Comparison of ENCODE assay signal across 29 cellular contexts in the genomic region with DNA sequence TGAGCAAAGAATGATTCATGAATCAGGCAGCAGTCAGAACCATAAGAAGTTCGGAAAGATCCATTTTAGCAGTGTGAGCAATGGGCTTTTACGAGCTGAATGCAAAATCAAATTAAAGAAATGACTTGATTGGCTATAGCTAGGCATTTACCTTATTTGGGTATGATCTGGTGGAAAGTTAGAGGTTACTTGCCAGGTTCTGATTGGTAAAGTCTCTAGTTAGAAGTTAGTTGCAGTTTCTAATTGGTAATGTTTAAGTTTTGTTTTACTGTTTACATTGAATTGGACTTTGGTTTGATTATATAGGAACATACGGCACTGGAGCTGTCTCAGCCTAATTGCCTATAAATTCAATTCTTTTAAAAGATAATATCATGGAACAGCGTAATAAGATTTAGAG.
"Had no signal": no experiment of that assay in that cellular context is flagged by ENCODE, and none has a peak within 500 bp of the region (broad histone marks: within the 10 kb centered on the region; RNA-seq: fewer than 3 reads in every experiment).

No MANE protein-coding gene starts in this region.

- H3K27ac ChIP-seq: dorsolateral prefrontal cortex, neutrophil, ovary, skin epidermis, suprapubic skin, tibial nerve had no signal

- H3K4me3 ChIP-seq: dorsolateral prefrontal cortex, ovary, skin epidermis, suprapubic skin, tibial nerve had no signal

- H3K27me3 ChIP-seq: neutrophil, ovary, suprapubic skin, tibial nerve had no signal

- H3K36me3 ChIP-seq: neutrophil, ovary had no signal

- H3K4me1 ChIP-seq: suprapubic skin, tibial nerve had no signal

- FAIRE-seq: bronchial epithelial cell, colon, urothelium cell line had no signal

- DNase-seq: activated B cell treated with CpG ODN at 0.5 μM for 24 hours; activated CD4-positive, alpha-beta T cell treated with anti-CD3 and anti-CD28 coated beads, Interleukin-2, amount 50 U/mL, for 1 hour; activated CD8-positive, alpha-beta T cell treated with anti-CD3 and anti-CD28 coated beads for 36 hours; activated gamma-delta T cell treated with Interleukin-2 at 50 U/mL for 16 hours; activated naive CD8-positive, alpha-beta T cell treated with anti-CD3 and anti-CD28 coated beads, Interleukin-2, amount 50 U/mL, for 24 hours; activated T-cell treated with anti-CD3 and anti-CD28 coated beads, Interleukin-2, amount 50 U/mL, for 4 hours; dorsolateral prefrontal cortex; effector memory CD4-positive, alpha-beta T cell; head of caudate nucleus; hypothalamus; kidney glomerular epithelial cell; left ventricle myocardium superior; naive B cell; nephron progenitor cell; ovary; stimulated activated CD4-positive, alpha-beta T cell treated with anti-CD3 and anti-CD28 coated beads, Interleukin-1b, Interleukin-23, amount 100 ng/mL, for 48 hours; stimulated activated CD4-positive, alpha-beta T cell treated with anti-CD3 and anti-CD28 coated beads, Interleukin-4, amount 100 ng/mL, for 4 hours; stimulated activated CD8-positive, alpha-beta memory T cell treated with anti-CD3 and anti-CD28 coated beads, Interleukin-4, amount 100 ng/mL, for 48 hours; T-helper 2 cell had no signal

- ATAC-seq: activated CD8-positive, alpha-beta T cell treated with anti-CD3 and anti-CD28 coated beads for 36 hours; activated naive CD8-positive, alpha-beta T cell treated with anti-CD3 and anti-CD28 coated beads, Interleukin-2, amount 50 U/mL, for 24 hours; activated T-cell treated with anti-CD3 and anti-CD28 coated beads, Interleukin-2, amount 50 U/mL, for 4 hours; activated T-helper 17 cell treated with anti-CD3 and anti-CD28 coated beads, Interleukin-2, amount 50 U/mL, for 72 hours; left ventricle myocardium superior; sciatic nerve; stimulated activated memory B cell treated with anti-CD40 and anti-IgM and Interleukin-4, amounts not matched to agents 10 μg/mL and 1 μg/mL and 100 μg/mL, for 72 hours had no signal

- H3K9me3 ChIP-seq: neutrophil, ovary, suprapubic skin, tibial nerve had no signal
